8 cellular contexts compared by ENCODE assay signal in genomic region chr7:26865094-26865388, GRCh38. TPM values are rescaled to one million over a fixed set of nuclear protein-coding genes. Genes with fewer than 3 reads are reported as not detected.
DNase-seq lines count a peak whose midpoint lies in the region; ATAC-seq and TF ChIP-seq lines count a peak whose summit lies in the region.

No MANE protein-coding gene starts in this region.

- POLR2A ChIA-PET in CD4-positive, alpha-beta memory T cell (lab: Charles Lee; ENCODE audit: partially characterized antibody), result no interaction called here

- H3K9ac ChIP-seq in skeletal muscle tissue (ENCODE audit: low read depth in 1 of 3, low read length in 3 of 3), result peak overlapping the region; percentile 64 to 86 (median 84)

- peaks cover 22% of the 10 kb centered on the region for H3K4me1 ChIP-seq in CD4-positive, alpha-beta memory T cell (ENCODE audit: insufficient read depth, low read length)
- H3K4me1 ChIP-seq in hepatocyte (ENCODE audit: insufficient read depth) (no peaks in the 10 kb centered on the region), skeletal muscle tissue (ENCODE audit: control insufficient read depth in 3 of 3, insufficient read depth in 3 of 3, low read length in 3 of 3) (peaks cover 0 to 14% (median 2%) of the 10 kb centered on the region in 3 donors)

- intact Hi-C loops in CD4-positive, alpha-beta memory T cell (cut with micrococcal nuclease), result no loop called here

- no peaks in the 10 kb centered on the region for H3K9me3 ChIP-seq in CD4-positive, alpha-beta memory T cell (ENCODE audit: control insufficient read depth in 1 of 2, low read length in 2 of 2)
- H3K9me3 ChIP-seq in hepatocyte (ENCODE audit: low read depth) (no peaks in the 10 kb centered on the region), skeletal muscle tissue (ENCODE audit: control insufficient read depth in 3 of 3, low read length in 3 of 3) (no peaks in the 10 kb centered on the region)

- H3K27ac Mint-ChIP-seq in CD4-positive, alpha-beta memory T cell, result peak overlapping the region; percentile 63 to 96 (median 91)
- peak overlapping the region; percentile 84 for H3K27ac Mint-ChIP-seq in activated naive CD8-positive, alpha-beta T cell treated with anti-CD3 and anti-CD28 coated beads, Interleukin-2, amount 50 U/mL, for 24 hours

- DNase-seq in CD4-positive, alpha-beta memory T cell, result no peak
- DNase-seq in activated naive CD8-positive, alpha-beta T cell treated with anti-CD3 and anti-CD28 coated beads, Interleukin-2, amount 50 U/mL, for 24 hours, result no peak
- DNase-seq in hepatocyte (ENCODE audit: low spot score) (no peak), DMS53 (lab: John Stamatoyannopoulos, UW) (no peak), C1 segment of cervical spinal cord (lab: John Stamatoyannopoulos, UW) (no peak)

- peaks cover 16 to 20% of the 10 kb centered on the region in 2 donors for H3K27me3 Mint-ChIP-seq in CD4-positive, alpha-beta memory T cell
- H3K27me3 Mint-ChIP-seq in activated naive CD8-positive, alpha-beta T cell treated with anti-CD3 and anti-CD28 coated beads, Interleukin-2, amount 50 U/mL, for 24 hours, result peaks cover 46% of the 10 kb centered on the region

- peaks cover 9 to 26% (median 18%) of the 10 kb centered on the region in 4 donors for H3K4me1 Mint-ChIP-seq in CD4-positive, alpha-beta memory T cell
- H3K4me1 Mint-ChIP-seq in activated naive CD8-positive, alpha-beta T cell treated with anti-CD3 and anti-CD28 coated beads, Interleukin-2, amount 50 U/mL, for 24 hours, result peaks cover 24% of the 10 kb centered on the region

- H3K36me3 Mint-ChIP-seq in CD4-positive, alpha-beta memory T cell, result peaks cover 0 to 10% of the 10 kb centered on the region in 2 donors
- H3K36me3 Mint-ChIP-seq in activated naive CD8-positive, alpha-beta T cell treated with anti-CD3 and anti-CD28 coated beads, Interleukin-2, amount 50 U/mL, for 24 hours (ENCODE audit: low read depth), result peaks cover 7% of the 10 kb centered on the region

- H3K9me2 ChIP-seq in hepatocyte (replicated peaks; ENCODE audit: insufficient read depth), result no peaks in the 10 kb centered on the region

- H3K9me3 Mint-ChIP-seq in CD4-positive, alpha-beta memory T cell, result peaks cover 0 to 2% (median 0%) of the 10 kb centered on the region in 8 donors
- peaks cover 3% of the 10 kb centered on the region for H3K9me3 Mint-ChIP-seq in activated naive CD8-positive, alpha-beta T cell treated with anti-CD3 and anti-CD28 coated beads, Interleukin-2, amount 50 U/mL, for 24 hours

- CTCF ChIA-PET in CD4-positive, alpha-beta memory T cell (lab: Charles Lee; ENCODE audit: partially characterized antibody), result interaction anchor here (1.5 kb wide), 1 partner anchor 8 kb away, joined by 3 read pairs; no protein-coding TSS in a partner anchor

- H3K79me2 ChIP-seq in hepatocyte, result peaks cover 11% of the 10 kb centered on the region

- TF ChIP-seq CTCF in hepatocyte (IDR thresholded peaks at IDR 0.05; ENCODE audit: poor library complexity), result no peak

- WGBS in hepatocyte (ENCODE audit: low lambda C conversion rate, missing lambda C conversion rate), result 8% methylated on average over 11 of the region's 11 CpGs

- peaks cover 6% of the 10 kb centered on the region for H3K27me3 ChIP-seq in CD4-positive, alpha-beta memory T cell (ENCODE audit: insufficient read depth, low read length)
- H3K27me3 ChIP-seq in hepatocyte (peaks cover 17% of the 10 kb centered on the region), skeletal muscle tissue (ENCODE audit: control insufficient read depth in 3 of 3, insufficient read depth in 3 of 3, low read length in 3 of 3) (peaks cover 3 to 21% (median 20%) of the 10 kb centered on the region in 3 donors)

- H3K36me3 ChIP-seq in CD4-positive, alpha-beta memory T cell (ENCODE audit: insufficient read depth, low read length), result no peaks in the 10 kb centered on the region
- no peaks in the 10 kb centered on the region for H3K36me3 ChIP-seq in hepatocyte (replicated peaks; ENCODE audit: insufficient read depth, low read depth)
- no peaks in the 10 kb centered on the region for H3K36me3 ChIP-seq in skeletal muscle tissue (ENCODE audit: control insufficient read depth in 3 of 3, insufficient read depth in 3 of 3, low read length in 3 of 3)

- H4K20me1 ChIP-seq in hepatocyte (ENCODE audit: insufficient read depth, poor library complexity, severe bottlenecking), result no peaks in the 10 kb centered on the region

- peak overlapping the region; percentile 84 to 97 (median 92) for H3K4me3 Mint-ChIP-seq in CD4-positive, alpha-beta memory T cell
- peak overlapping the region; percentile 92 for H3K4me3 Mint-ChIP-seq in activated naive CD8-positive, alpha-beta T cell treated with anti-CD3 and anti-CD28 coated beads, Interleukin-2, amount 50 U/mL, for 24 hours

- peak overlapping the region; percentile 54 for H3K27ac ChIP-seq in CD4-positive, alpha-beta memory T cell (ENCODE audit: low read depth, low read length)
- H3K27ac ChIP-seq in hepatocyte, result peak overlapping the region; percentile 92
- H3K27ac ChIP-seq in skeletal muscle tissue (ENCODE audit: low read depth, low read length), result peak overlapping the region; percentile 91

- ATAC-seq in GM19438 (IDR thresholded peaks at IDR 0.05; ENCODE audit: low read depth, unreplicated experiment) (peak; percentile 49), HG03432 (IDR thresholded peaks at IDR 0.05; ENCODE audit: unreplicated experiment) (peak; percentile 40)
- ATAC-seq in activated naive CD8-positive, alpha-beta T cell treated with anti-CD3 and anti-CD28 coated beads, Interleukin-2, amount 50 U/mL, for 24 hours, result peak; percentile 21

- peak overlapping the region; percentile 46 for H2AFZ ChIP-seq in hepatocyte

- peak overlapping the region; percentile 75 for H3K4me2 ChIP-seq in hepatocyte

- peak overlapping the region; percentile 72 to 78 for H3K4me3 ChIP-seq in CD4-positive, alpha-beta memory T cell (ENCODE audit: low read length in 2 of 2)
- peak overlapping the region; percentile 17 for H3K4me3 ChIP-seq in hepatocyte
- peak overlapping the region; percentile 82 to 95 (median 87) for H3K4me3 ChIP-seq in skeletal muscle tissue (ENCODE audit: low read length in 3 of 3)

RNA-seq across cellular contexts. Expression of gene SKAP2, which starts 0.7 kb away (rescaled TPM):
- 1 to 10 TPM; 6.8 to 8.5 TPM for total RNA-seq in CD4-positive, alpha-beta memory T cell
- 10 to 100 TPM; 14.2 to 25.6 TPM for polyA plus RNA-seq in CD4-positive, alpha-beta memory T cell
- total RNA-seq in hepatocyte, result 12.3 and 13.5 TPM in 2 replicates
- polyA plus RNA-seq in hepatocyte, result 8.4 and 11.7 TPM in 2 replicates
- total RNA-seq in skeletal muscle tissue, result 4.2 TPM

Comparison
In these comparisons a context has a peak if more than half of its experiments do, and no peak if none do; other contexts are left out.
1. H3K4me3 ChIP-seq: peak in every context shown above with its lines; median percentile 87 in skeletal muscle tissue; 75 in CD4-positive, alpha-beta memory T cell; 17 in hepatocyte.